In genomic region chr21:41781047-41781405, GRCh38 we compare ENCODE assay signal across 27 cellular contexts. TPM values are rescaled to one million over a fixed set of nuclear protein-coding genes. Genes with fewer than 3 reads are reported as not detected.
"Had no signal": no experiment of that assay in that cellular context is flagged by ENCODE, and none has a peak within 500 bp of the region (broad histone marks: within the 10 kb centered on the region; RNA-seq: fewer than 3 reads in every experiment).

No MANE protein-coding gene starts in this region.

- H3K27me3 ChIP-seq: pancreas, testis had no signal

- H3K4me1 ChIP-seq: testis had no signal

- H3K9me3 ChIP-seq: esophagus muscularis mucosa, heart right ventricle, neutrophil, pancreas, testis, tibial artery had no signal

- H3K4me3 ChIP-seq: coronary artery, esophagus muscularis mucosa, heart right ventricle, lung, pancreas, smooth muscle cell, testis, tibial artery had no signal

- H3K36me3 ChIP-seq: esophagus muscularis mucosa, heart right ventricle, neutrophil, pancreas, tibial artery had no signal

- H3K4me2 ChIP-seq: smooth muscle cell had no signal

- FAIRE-seq: endothelial cell of umbilical vein, islet of Langerhans, pancreas had no signal

- ATAC-seq: heart right ventricle; left lobe of liver; natural killer cell; pancreas; sciatic nerve; stimulated activated effector memory CD8-positive, alpha-beta T cell treated with anti-CD3 and anti-CD28 coated beads, Interleukin-12 subunit alpha, Interleukin-12 subunit beta, amount 100 ng/mL, for 72 hours; stimulated activated naive CD8-positive, alpha-beta T cell treated with anti-CD3 and anti-CD28 coated beads, Interleukin-15, Interleukin-2, amounts not matched to agents 100 U/mL and 50 U/mL, for 24 hours had no signal

- H3K27ac ChIP-seq: coronary artery, esophagus muscularis mucosa, heart right ventricle, neutrophil, pancreas, testis, tibial artery had no signal

- DNase-seq: dermis blood vessel endothelial cell; effector memory CD4-positive, alpha-beta T cell; foreskin melanocyte; glutamatergic neuron; heart right ventricle; hippocampal formation; natural killer cell; pancreas; stimulated activated CD4-positive, alpha-beta T cell treated with anti-CD3 and anti-CD28 coated beads, Interleukin-12 subunit alpha, Interleukin-12 subunit beta, amount 100 ng/mL, for 4 hours; stimulated activated CD4-positive, alpha-beta T cell treated with anti-CD3 and anti-CD28 coated beads, Interleukin-1b, Interleukin-23, amount 100 ng/mL, for 48 hours; stimulated activated CD4-positive, alpha-beta T cell treated with anti-CD3 and anti-CD28 coated beads, Interleukin-4, amount 100 ng/mL, for 1 hour; stimulated activated naive CD8-positive, alpha-beta T cell treated with anti-CD3 and anti-CD28 coated beads, Interleukin-15, Interleukin-2, amounts not matched to agents 100 U/mL and 50 U/mL, for 24 hours; substantia nigra; testis; tibial artery had no signal

RNA-seq across cellular contexts. Expression of gene RIPK4, which starts 14.2 kb away (rescaled TPM):
- total RNA-seq: endothelial cell of umbilical vein, neural crest cell, pulmonary artery endothelial cell had no signal
